Comparison of ENCODE assay signal across 23 cellular contexts in genomic region chr19:15010497-15011255, GRCh38. TPM values are rescaled to one million over a fixed set of nuclear protein-coding genes. Genes with fewer than 3 reads are reported as not detected.
DNase-seq lines count a peak whose midpoint lies in the region; ATAC-seq, FAIRE-seq and TF ChIP-seq lines count a peak whose summit lies in the region.
"Had no signal": no experiment of that assay in that cellular context is flagged by ENCODE, and none has a peak within 500 bp of the region (broad histone marks: within the 10 kb centered on the region; RNA-seq: fewer than 3 reads in every experiment).

No MANE protein-coding gene starts in this region.

- H3K27ac Mint-ChIP-seq in stimulated activated effector memory CD8-positive, alpha-beta T cell treated with anti-CD3 and anti-CD28 coated beads, Interleukin-12 subunit alpha, Interleukin-12 subunit beta, amount 100 ng/mL, for 72 hours: no peak overlapping the region
- H3K27ac Mint-ChIP-seq: effector memory CD8-positive, alpha-beta T cell; HFFc6 had no signal

- peak; percentile 11 for ATAC-seq in stimulated activated effector memory CD8-positive, alpha-beta T cell treated with anti-CD3 and anti-CD28 coated beads, Interleukin-12 subunit alpha, Interleukin-12 subunit beta, amount 100 ng/mL, for 72 hours
- no peak for ATAC-seq in GM21367 (IDR thresholded peaks at IDR 0.05; ENCODE audit: unreplicated experiment)
- no peak for ATAC-seq in HG03025 (IDR thresholded peaks at IDR 0.05; ENCODE audit: low FRiP score, unreplicated experiment)
- ATAC-seq: effector memory CD8-positive, alpha-beta T cell; heart left ventricle; left lung; sciatic nerve had no signal

- no peaks in the 10 kb centered on the region for H3K36me3 Mint-ChIP-seq in stimulated activated effector memory CD8-positive, alpha-beta T cell treated with anti-CD3 and anti-CD28 coated beads, Interleukin-12 subunit alpha, Interleukin-12 subunit beta, amount 100 ng/mL, for 72 hours

- H3K27me3 ChIP-seq in HUES64 (ENCODE audit: insufficient read depth, low read length): peaks cover 7% of the 10 kb centered on the region; the same call in 1 of the 2 replicates
- H3K27me3 ChIP-seq in bronchial epithelial cell (ENCODE audit: control insufficient read depth, insufficient read depth, low read length): no peaks in the 10 kb centered on the region
- peaks cover 69% of the 10 kb centered on the region for H3K27me3 ChIP-seq in iPS-20b (ENCODE audit: insufficient read depth, low read length)
- H3K27me3 ChIP-seq: uterus had no signal

- no peak overlapping the region for H3K27ac ChIP-seq in HUES64 (ENCODE audit: low read depth, low read length)
- H3K27ac ChIP-seq in iPS-20b (ENCODE audit: low read length): no peak overlapping the region
- H3K27ac ChIP-seq: adrenal gland, heart left ventricle, left lung, uterus had no signal

- no peak for TF ChIP-seq CTCF in bronchial epithelial cell (IDR thresholded peaks at IDR 0.05; ENCODE audit: insufficient read depth, low read length, severe bottlenecking)

- H3K9me3 ChIP-seq in HUES64 (ENCODE audit: insufficient read depth, low read depth, low read length) (peaks cover 60% of the 10 kb centered on the region), iPS-20b (ENCODE audit: insufficient read depth, low read depth, low read length) (no peaks in the 10 kb centered on the region)
- H3K9me3 ChIP-seq: adrenal gland, heart left ventricle, left lung, uterus had no signal

- no peak overlapping the region; the same call in 1 of the 2 replicates for H3K9ac ChIP-seq in HUES64 (ENCODE audit: low read depth, low read length)
- H3K9ac ChIP-seq in iPS-20b (ENCODE audit: low read depth, low read length): peak overlapping the region; percentile 63; the same call in 1 of the 2 replicates

- DNase-seq in bronchial epithelial cell (ENCODE audit: low read depth) (no peak), DMS79 (lab: John Stamatoyannopoulos, UW) (no peak)
- DNase-seq in stimulated activated effector memory CD8-positive, alpha-beta T cell treated with anti-CD3 and anti-CD28 coated beads, Interleukin-12 subunit alpha, Interleukin-12 subunit beta, amount 100 ng/mL, for 72 hours (ENCODE audit: low spot score in 2 of 2): no peak
- DNase-seq: activated CD4-positive, CD25-positive, alpha-beta regulatory T cell treated with anti-CD3 and anti-CD28 coated beads, Interleukin-2, amount 50 U/mL, for 72 hours; activated effector memory CD4-positive, alpha-beta T cell treated with Interleukin-2 at 50 U/mL for 16 hours; adrenal gland; central memory CD4-positive, alpha-beta T cell; effector memory CD8-positive, alpha-beta T cell; EL; heart left ventricle; HFFc6; left lung; NCI-H1436; stimulated activated CD4-positive, alpha-beta T cell treated with anti-CD3 and anti-CD28 coated beads, Interleukin-1b, Interleukin-23, amount 100 ng/mL, for 48 hours; T1000; uterus had no signal

- peak; percentile 66 for FAIRE-seq in bronchial epithelial cell (lab: Jason Lieb, UNC)

- H3K4me3 Mint-ChIP-seq in stimulated activated effector memory CD8-positive, alpha-beta T cell treated with anti-CD3 and anti-CD28 coated beads, Interleukin-12 subunit alpha, Interleukin-12 subunit beta, amount 100 ng/mL, for 72 hours: no peak overlapping the region
- H3K4me3 Mint-ChIP-seq: effector memory CD8-positive, alpha-beta T cell; HFFc6 had no signal

- no peaks in the 10 kb centered on the region for H3K4me1 Mint-ChIP-seq in stimulated activated effector memory CD8-positive, alpha-beta T cell treated with anti-CD3 and anti-CD28 coated beads, Interleukin-12 subunit alpha, Interleukin-12 subunit beta, amount 100 ng/mL, for 72 hours

- peak overlapping the region; percentile 33 for H3K4me3 ChIP-seq in HUES64 (ENCODE audit: low read length)
- H3K4me3 ChIP-seq in bronchial epithelial cell (ENCODE audit: low read depth, low read length): no peak overlapping the region
- peak overlapping the region; percentile 67 for H3K4me3 ChIP-seq in iPS-20b (ENCODE audit: low read length)
- H3K4me3 ChIP-seq: adrenal gland, heart left ventricle, left lung, uterus had no signal

- 92% methylated on average over 67 of the region's 67 CpGs for WGBS in HUES64

- H3K9me3 Mint-ChIP-seq in stimulated activated effector memory CD8-positive, alpha-beta T cell treated with anti-CD3 and anti-CD28 coated beads, Interleukin-12 subunit alpha, Interleukin-12 subunit beta, amount 100 ng/mL, for 72 hours: no peaks in the 10 kb centered on the region

- H3K36me3 ChIP-seq in HUES64 (ENCODE audit: insufficient read depth, low read length) (no peaks in the 10 kb centered on the region), bronchial epithelial cell (ENCODE audit: control insufficient read depth, insufficient read depth, low read length) (no peaks in the 10 kb centered on the region), iPS-20b (ENCODE audit: insufficient read depth, low read depth, low read length) (no peaks in the 10 kb centered on the region)
- H3K36me3 ChIP-seq: adrenal gland, heart left ventricle, left lung, uterus had no signal

- no peaks in the 10 kb centered on the region for H3K4me1 ChIP-seq in HUES64 (ENCODE audit: insufficient read depth, low read length)
- H3K4me1 ChIP-seq in iPS-20b (ENCODE audit: insufficient read depth, low read length): no peaks in the 10 kb centered on the region
- H3K4me1 ChIP-seq: adrenal gland, left lung, uterus had no signal

RNA-seq across cellular contexts. Expression of gene SLC1A6, which starts 31.0 kb away (rescaled TPM):
- polyA plus RNA-seq in HUES64 (2013, experiment 1 of 2): 1.5 TPM
- polyA plus RNA-seq in HUES64 (2013, experiment 2 of 2): 1.1 TPM
- not detected in 2 replicates for total RNA-seq in bronchial epithelial cell
- total RNA-seq: adrenal gland, fibroblast of lung, heart left ventricle, HFFc6, left lung, sciatic nerve had no signal
- polyA plus RNA-seq: adrenal gland, fibroblast of lung, heart left ventricle had no signal

RNA-seq across cellular contexts. Expression of gene CASP14, which starts 38.6 kb away (rescaled TPM):
- polyA plus RNA-seq in HUES64 (2013, experiment 1 of 2): not detected
- not detected for polyA plus RNA-seq in HUES64 (2013, experiment 2 of 2)
- total RNA-seq in bronchial epithelial cell: not detected in 2 replicates
- total RNA-seq: adrenal gland, fibroblast of lung, heart left ventricle, HFFc6, left lung, mononuclear cell, sciatic nerve, uterus had no signal
- polyA plus RNA-seq: adrenal gland, fibroblast of lung, heart left ventricle had no signal
